ENCODE assay signal across 11 cellular contexts in genomic region chr2:223884399-223884798, GRCh38.
DNase-seq lines count a peak whose midpoint lies in the region; ATAC-seq and TF ChIP-seq lines count a peak whose summit lies in the region.
"Had no signal": no experiment of that assay in that cellular context is flagged by ENCODE, and none has a peak within 500 bp of the region (broad histone marks: within the 10 kb centered on the region; RNA-seq: fewer than 3 reads in every experiment).

No MANE protein-coding gene starts in this region.

- TF ChIP-seq CTCF in GM10248 (IDR thresholded peaks at IDR 0.05; ENCODE audit: control extremely low read depth, extremely low read depth, low read depth, missing control alignments) = no peak

- ATAC-seq in GM19395 (IDR thresholded peaks at IDR 0.05; ENCODE audit: unreplicated experiment) = peak; percentile 96
- ATAC-seq in HG03045 (IDR thresholded peaks at IDR 0.05; ENCODE audit: unreplicated experiment) = peak; percentile 72
- ATAC-seq: right cardiac atrium had no signal

- POLR2A ChIA-PET in GM10248 (lab: Yijun Ruan, JAX) = no interaction called here

- CTCF ChIA-PET in GM10248 (lab: Yijun Ruan, JAX) = interaction anchor here (1.0 kb wide), 1 partner anchor 56 kb away, joined by 3 read pairs; no protein-coding TSS in a partner anchor

- DNase-seq in GM10248 (ENCODE audit: extremely low spot score) = peak; percentile 50
- DNase-seq in amniotic epithelial cell (ENCODE audit: low read depth) = peak; percentile 56
- no peak for DNase-seq in NCI-H345 (lab: John Stamatoyannopoulos, UW)
- DNase-seq in HK-2 (ENCODE audit: unreplicated experiment) = no peak
- DNase-seq in iPS-NIHi7 (ENCODE audit: extremely low spot score) = no peak
- no peak for DNase-seq in nucleus accumbens (lab: John Stamatoyannopoulos, UW)
- DNase-seq: DMS79, right cardiac atrium, SW 1271 had no signal

Comparison
In these comparisons a context has a peak if more than half of its experiments do, and no peak if none do; other contexts are left out.
1. DNase-seq: peak in GM10248 (single experiment) and amniotic epithelial cell (single experiment); none in NCI-H345 (single experiment), HK-2 (single experiment), iPS-NIHi7 (single experiment) and nucleus accumbens (0 of 56).